ENCODE assay signal across 1 cellular context in the genomic region with DNA sequence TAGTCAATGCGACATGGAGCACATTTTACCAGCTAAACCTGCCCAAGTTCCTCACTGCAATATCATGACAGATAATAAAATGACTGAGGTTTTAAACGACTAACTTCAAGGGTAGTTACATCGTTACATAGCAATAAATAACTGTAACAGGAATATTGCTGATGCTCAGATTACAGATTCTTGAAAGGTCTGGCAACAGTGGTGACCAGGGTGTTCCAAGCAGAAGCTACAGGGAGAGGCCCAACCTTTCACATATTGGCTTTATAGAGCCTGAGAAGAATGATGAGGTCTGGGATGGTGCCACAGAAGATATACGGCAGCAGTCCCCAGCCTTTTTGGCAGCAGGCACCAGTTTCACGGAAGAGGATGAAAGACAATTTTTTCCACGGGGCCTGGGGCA.
TF ChIP-seq lines count a peak whose summit lies in the region.

No MANE protein-coding gene starts in this region.

TF ChIP-seq in GM12891, 5 proteins besides CTCF, POLR2A, EP300 and RAD21:
- TF ChIP-seq POLR2AphosphoS5 (IDR thresholded peaks at IDR 0.05; ENCODE audit: low read depth, low read length), result no peak
- TF ChIP-seq SPI1 (IDR thresholded peaks at IDR 0.05; ENCODE audit: low read depth, low read length), result no peak
- TF ChIP-seq POU2F2 (IDR thresholded peaks at IDR 0.05; ENCODE audit: low read depth, low read length), result no peak
- TF ChIP-seq TAF1 (IDR thresholded peaks at IDR 0.05; ENCODE audit: low read depth, low read length), result no peak
- no peak for TF ChIP-seq PAX5 (IDR thresholded peaks at IDR 0.05; ENCODE audit: insufficient read depth, low read length, severe bottlenecking)
